ENCODE assay signal across 8 cellular contexts in the genomic region with DNA sequence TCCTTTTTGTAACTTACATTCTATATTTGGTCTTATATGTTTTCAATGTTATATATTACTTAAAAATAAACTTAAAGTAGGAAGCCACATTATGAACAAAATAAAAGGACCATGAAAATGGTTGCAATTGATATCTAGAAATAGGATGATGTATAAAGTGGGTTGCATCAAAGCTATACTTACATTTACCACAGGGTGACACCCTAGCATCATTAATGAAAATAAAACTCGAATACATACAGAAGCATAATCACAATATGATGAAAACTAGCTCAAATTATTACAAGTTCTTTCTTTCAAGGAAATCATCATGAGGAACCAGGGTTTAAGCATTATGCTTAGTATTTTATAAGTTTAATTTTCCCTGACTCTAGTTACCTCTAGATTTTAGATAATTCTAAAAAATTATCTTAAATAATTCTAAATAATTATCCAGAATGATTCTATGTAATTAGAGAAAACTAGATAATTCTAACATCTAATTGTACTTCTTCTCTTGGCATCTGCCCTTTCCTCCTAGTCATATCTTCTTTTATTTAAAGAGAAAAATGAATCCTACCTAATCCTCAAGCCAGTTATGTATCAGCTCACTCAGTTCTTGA. TPM values are rescaled to one million over a fixed set of nuclear protein-coding genes. Genes with fewer than 3 reads are reported as not detected.
DNase-seq lines count a peak whose midpoint lies in the region; ATAC-seq and TF ChIP-seq lines count a peak whose summit lies in the region.

No MANE protein-coding gene starts in this region.

- H3K27ac ChIP-seq in A673 (ENCODE audit: low read depth, low read length, poor library complexity, severe bottlenecking) (no peak overlapping the region), esophagus squamous epithelium (no peak overlapping the region), coronary artery (no peak overlapping the region)

- CTCF ChIA-PET in A673 (lab: Charles Lee), result interaction anchor here (0.5 to 1.4 kb wide), 7 partner anchors 16 to 1029 kb away, joined by 3 to 13 read pairs (median 4); no protein-coding TSS in a partner anchor

- H3K36me3 ChIP-seq in A673 (ENCODE audit: insufficient read depth, low read length, poor library complexity, severe bottlenecking) (no peaks in the 10 kb centered on the region), esophagus squamous epithelium (no peaks in the 10 kb centered on the region)

- peaks cover 29% of the 10 kb centered on the region for H3K27me3 ChIP-seq in A673 (replicated peaks; ENCODE audit: insufficient read depth, low read depth, low read length, poor library complexity)
- peaks cover 0 to 46% (median 0%) of the 10 kb centered on the region in 4 donors for H3K27me3 ChIP-seq in esophagus squamous epithelium

- POLR2A ChIA-PET in A673 (lab: Charles Lee; ENCODE audit: low non-redundant PET), result no interaction called here

- H3K27me3 Mint-ChIP-seq in osteocyte (ENCODE audit: unreplicated experiment), result peaks cover 78% of the 10 kb centered on the region

- TF ChIP-seq CTCF in A673 (conservative IDR thresholded peaks at IDR 0.05; ENCODE audit: low read depth, low read length), result peak; percentile 76
- TF ChIP-seq CTCF in GM12873 (IDR thresholded peaks at IDR 0.05; ENCODE audit: insufficient read depth, low read depth, low read length, missing control alignments), result peak; percentile 42
- TF ChIP-seq CTCF in esophagus squamous epithelium (IDR thresholded peaks at IDR 0.05), result peak; percentile 15 to 87 (median 62)
- TF ChIP-seq CTCF in osteocyte (IDR thresholded peaks at IDR 0.05), result peak; percentile 74
- no peak for TF ChIP-seq CTCF in coronary artery (IDR thresholded peaks at IDR 0.05)

- H3K4me1 ChIP-seq in A673 (ENCODE audit: insufficient read depth, low read length, poor library complexity, severe bottlenecking) (no peaks in the 10 kb centered on the region), esophagus squamous epithelium (no peaks in the 10 kb centered on the region)

- H3K4me1 Mint-ChIP-seq in osteocyte (ENCODE audit: unreplicated experiment), result no peaks in the 10 kb centered on the region

- no peaks in the 10 kb centered on the region for H3K36me3 Mint-ChIP-seq in osteocyte (ENCODE audit: unreplicated experiment)

- DNase-seq in A673 (ENCODE audit: low spot score) (peak; percentile 59), OCI-M1 (lab: John Stamatoyannopoulos, UW) (peak; percentile 67), esophagus squamous epithelium (lab: John Stamatoyannopoulos, UW) (no peak), osteocyte (ENCODE audit: extremely low spot score, unreplicated experiment) (no peak), coronary artery (ENCODE audit: low spot score) (no peak)
- DNase-seq in activated effector memory CD4-positive, alpha-beta T cell treated with anti-CD3 and anti-CD28 coated beads, Interleukin-2, amount 50 U/mL, for 16 hours, result no peak

- ATAC-seq in GM21825 (IDR thresholded peaks at IDR 0.05; ENCODE audit: unreplicated experiment), result no peak

- no peak overlapping the region for H3K27ac Mint-ChIP-seq in osteocyte (ENCODE audit: unreplicated experiment)

- H3K9me3 Mint-ChIP-seq in osteocyte (ENCODE audit: unreplicated experiment), result no peaks in the 10 kb centered on the region

- no peak overlapping the region for H3K4me3 Mint-ChIP-seq in osteocyte (ENCODE audit: unreplicated experiment)

- WGBS in esophagus squamous epithelium, 2 donors, result 0% methylated on average over 1 of the region's 1 CpG

- BruUV-seq in A673 (replicated peaks; lab: Mats Ljungman, UMichigan), result no TSS peak

- H3K9me3 ChIP-seq in A673 (ENCODE audit: low read depth, low read length, poor library complexity, severe bottlenecking) (no peaks in the 10 kb centered on the region), esophagus squamous epithelium (no peaks in the 10 kb centered on the region)

- intact Hi-C loops in A673 (cut with micrococcal nuclease; ENCODE audit: unreplicated experiment) (loop anchor here (1.0 to 10.0 kb wide), 4 partner anchors 430 to 1264 kb away; no protein-coding TSS in a partner anchor), esophagus squamous epithelium (cut with DNase I) (loop anchor here (10.0 kb wide), 2 partner anchors 424 to 714 kb away; no protein-coding TSS in a partner anchor)

- H3K4me3 ChIP-seq in A673 (ENCODE audit: low read depth, low read length, poor library complexity, severe bottlenecking) (no peak overlapping the region), esophagus squamous epithelium (no peak overlapping the region), coronary artery (no peak overlapping the region)

- TF ChIP-seq POLR2A in esophagus squamous epithelium (IDR thresholded peaks at IDR 0.05), result no peak

RNA-seq across cellular contexts. Expression of a gene that starts 31.2 kb away (rescaled TPM):
- total RNA-seq in A673 (2021) (not detected in 2 replicates), esophagus squamous epithelium (under 1 TPM in 1 of 4 donors, not detected in 3; 0.40 TPM), osteocyte (not detected in 2 replicates)

RNA-seq across cellular contexts. Expression of a gene that starts 35.9 kb away (rescaled TPM):
- total RNA-seq in A673 (2021) (not detected in 2 replicates), esophagus squamous epithelium (not detected), osteocyte (0.50 TPM in 1 of 2 replicates, not detected in the other)

RNA-seq across cellular contexts. Expression of a gene that starts 38.7 kb away (rescaled TPM):
- not detected in 2 replicates for total RNA-seq in A673 (2021)
- total RNA-seq in esophagus squamous epithelium, result under 1 TPM in 1 of 4 donors, not detected in 3; 0.66 TPM
- total RNA-seq in osteocyte, result 0.34 TPM in 1 of 2 replicates, not detected in the other

RNA-seq across cellular contexts. Expression of a gene that starts 48.1 kb away (rescaled TPM):
- total RNA-seq in A673 (2021), result 272 and 288 TPM in 2 replicates
- 100 to 1,000 TPM; 318 to 484 (median 370) TPM for total RNA-seq in esophagus squamous epithelium
- total RNA-seq in osteocyte, result 302 and 334 TPM in 2 replicates

RNA-seq across cellular contexts. Expression of a gene that starts 54.9 kb away (rescaled TPM):
- total RNA-seq in A673 (2021) (1.1 and 1.4 TPM in 2 replicates), esophagus squamous epithelium (under 1 TPM in 2 of 4 donors, not detected in 2; 0.26 to 0.38 TPM), osteocyte (0.84 and 1.5 TPM in 2 replicates)

Comparison
In these comparisons a context has a peak if more than half of its experiments do, and no peak if none do; other contexts are left out.
1. DNase-seq: peak in A673 (single experiment) and OCI-M1 (single experiment); none in esophagus squamous epithelium (single experiment), osteocyte (single experiment), coronary artery (single experiment) and activated effector memory CD4-positive, alpha-beta T cell treated with anti-CD3 and anti-CD28 coated beads, Interleukin-2, amount 50 U/mL, for 16 hours (single experiment).